In genomic region chr3:131883711-131884407, GRCh38 we compare ENCODE assay signal across 25 cellular contexts.
"Had no signal": no experiment of that assay in that cellular context is flagged by ENCODE, and none has a peak within 500 bp of the region (broad histone marks: within the 10 kb centered on the region; RNA-seq: fewer than 3 reads in every experiment).

No MANE protein-coding gene starts in this region.

- H3K9me3 ChIP-seq: breast epithelium, SJSA1 had no signal

- DNase-seq: activated CD4-positive, alpha-beta T cell treated with anti-CD3 and anti-CD28 coated beads for 48 hours; activated CD4-positive, alpha-beta T cell treated with anti-CD3 and anti-CD28 coated beads, Interleukin-2, amount 50 U/mL, for 4 hours; activated CD4-positive, CD25-positive, alpha-beta regulatory T cell treated with anti-CD3 and anti-CD28 coated beads, Interleukin-2, amount 50 U/mL, for 72 hours; activated CD8-positive, alpha-beta memory T cell treated with anti-CD3 and anti-CD28 coated beads, Interleukin-2, amount 50 U/mL, for 48 hours; activated CD8-positive, alpha-beta T cell treated with anti-CD3 and anti-CD28 coated beads, Interleukin-2, amount 10 ng/mL, durations not matched to agents 7 days and 5 days; activated effector memory CD4-positive, alpha-beta T cell treated with Interleukin-2 at 50 U/mL for 16 hours; activated naive CD4-positive, alpha-beta T cell; activated T-cell treated with anti-CD3 and anti-CD28 coated beads, Interleukin-2, amount 50 U/mL, for 1 hour; aorta; central memory CD4-positive, alpha-beta T cell; MM.1S; NCI-H1105; NCI-H1436; NCI-H1694 treated with DMSO at 0.1 percent for 48 hours; NCI-H2029 treated with DMSO at 0.1 percent for 48 hours; NCI-H345; NCI-H510A; NCI-H526 treated with DMSO at 0.1 percent for 48 hours; NCI-H82; SHP77; SW 1271; T-helper 9 cell had no signal

- H3K36me3 ChIP-seq: breast epithelium, SJSA1 had no signal

- H3K27me3 ChIP-seq: breast epithelium, SJSA1 had no signal

- H3K4me3 ChIP-seq: breast epithelium, SJSA1 had no signal

- H3K27ac ChIP-seq: breast epithelium, RWPE1, SJSA1 had no signal

- H3K4me1 ChIP-seq: breast epithelium had no signal
